Comparison of ENCODE assay signal across 27 cellular contexts in genomic region chr3:115804200-115804599, GRCh38.
DNase-seq lines count a peak whose midpoint lies in the region; ATAC-seq and TF ChIP-seq lines count a peak whose summit lies in the region.
"Had no signal": no experiment of that assay in that cellular context is flagged by ENCODE, and none has a peak within 500 bp of the region (broad histone marks: within the 10 kb centered on the region; RNA-seq: fewer than 3 reads in every experiment).

No MANE protein-coding gene starts in this region.

- no peak overlapping the region for H2AFZ ChIP-seq in fibroblast of lung (ENCODE audit: low read length)

- no peak for TF ChIP-seq CTCF in RWPE2 (IDR thresholded peaks at IDR 0.05; ENCODE audit: poor library complexity, severe bottlenecking)
- no peak for TF ChIP-seq CTCF in fibroblast of lung (conservative IDR thresholded peaks at IDR 0.05 in 1 of 2, IDR thresholded peaks at IDR 0.05 in 1 of 2; ENCODE audit: low read depth in 1 of 2, low read length in 2 of 2)
- no peak for TF ChIP-seq CTCF in heart right ventricle (IDR thresholded peaks at IDR 0.05)

- WGBS in heart right ventricle, 2 donors: 81 to 88% methylated on average over 2 of the region's 2 CpGs

- H3K27ac ChIP-seq in RWPE2 (ENCODE audit: poor library complexity, severe bottlenecking): peak overlapping the region; percentile 95
- peak overlapping the region; percentile 54 for H3K27ac ChIP-seq in fibroblast of lung (ENCODE audit: insufficient read depth, low read length)
- H3K27ac ChIP-seq in heart right ventricle: no peak overlapping the region
- H3K27ac ChIP-seq: dorsolateral prefrontal cortex, ovary, spleen had no signal

- no peak overlapping the region for H3K4me3 ChIP-seq in RWPE2 (ENCODE audit: severe bottlenecking)
- H3K4me3 ChIP-seq in fibroblast of lung (replicated peaks in 1 of 4; ENCODE audit: control extremely low read depth in 1 of 4, insufficient read depth in 1 of 4, low read depth in 3 of 4, low read length in 4 of 4): no peak overlapping the region
- no peak overlapping the region for H3K4me3 ChIP-seq in heart right ventricle
- H3K4me3 ChIP-seq: dorsolateral prefrontal cortex, mucosa of descending colon, ovary, spleen had no signal

- H3K27me3 ChIP-seq in RWPE2 (ENCODE audit: insufficient read depth, poor library complexity, severe bottlenecking) (no peaks in the 10 kb centered on the region), fibroblast of lung (ENCODE audit: control insufficient read depth, insufficient read depth, low read length) (no peaks in the 10 kb centered on the region), heart right ventricle (peaks cover 0 to 23% (median 0%) of the 10 kb centered on the region in 7 donors)
- H3K27me3 ChIP-seq: dorsolateral prefrontal cortex, ovary had no signal

- no peak for DNase-seq in activated CD4-positive, CD25-positive, alpha-beta regulatory T cell (lab: John Stamatoyannopoulos, UW)
- DNase-seq in RWPE2 (ENCODE audit: low spot score): no peak
- DNase-seq in fibroblast of lung (ENCODE audit: low read depth in 2 of 2): no peak
- no peak for DNase-seq in stimulated activated effector memory CD8-positive, alpha-beta T cell treated with anti-CD3 and anti-CD28 coated beads, Interleukin-12 subunit alpha, Interleukin-12 subunit beta, amount 100 ng/mL, for 72 hours (ENCODE audit: low spot score in 2 of 2)
- DNase-seq in NCI-H187 treated with DMSO at 0.1 percent for 48 hours (lab: John Stamatoyannopoulos, UW): no peak
- no peak for DNase-seq in heart right ventricle
- no peak for DNase-seq in iPS-NIHi7 (ENCODE audit: extremely low spot score)
- DNase-seq: 8988T; activated CD8-positive, alpha-beta memory T cell treated with anti-CD3 and anti-CD28 coated beads for 24 hours; activated T-cell treated with anti-CD3 and anti-CD28 coated beads, Interleukin-2, amount 50 U/mL, for 1 hour; AML-193; CD4-positive, alpha-beta T cell; cerebellar nuclear complex; dorsolateral prefrontal cortex; kidney; mucosa of descending colon; NCI-H524; ovary; retina; spleen; stimulated activated CD4-positive, alpha-beta T cell treated with anti-CD3 and anti-CD28 coated beads, Interleukin-4, amount 100 ng/mL, for 1 hour; substantia nigra had no signal

- H3K9me3 Mint-ChIP-seq in stimulated activated effector memory CD8-positive, alpha-beta T cell treated with anti-CD3 and anti-CD28 coated beads, Interleukin-12 subunit alpha, Interleukin-12 subunit beta, amount 100 ng/mL, for 72 hours: no peaks in the 10 kb centered on the region
- H3K9me3 Mint-ChIP-seq: CD4-positive, alpha-beta T cell; natural killer cell treated with Interleukin-12 subunit alpha and Interleukin-12 subunit beta and Interleukin-15 and Interleukin-18, amount 100 ng/mL, for 72 hours; T-helper 1 cell treated with Interleukin-12 subunit alpha and Interleukin-12 subunit beta and Interleukin-4 antibody, amounts not matched to agents 30 μg/mL and 1 μg/mL, for 36 hours had no signal

- ATAC-seq in activated CD4-positive, CD25-positive, alpha-beta regulatory T cell treated with anti-CD3 and anti-CD28 coated beads, Interleukin-2, amount 50 U/mL, for 24 hours: peak; percentile 35 to 42
- ATAC-seq in RWPE2 (ENCODE audit: low read depth) (no peak; the same call in 2 of the 3 replicates), heart right ventricle (no peak)
- ATAC-seq in stimulated activated effector memory CD8-positive, alpha-beta T cell treated with anti-CD3 and anti-CD28 coated beads, Interleukin-12 subunit alpha, Interleukin-12 subunit beta, amount 100 ng/mL, for 72 hours: peak; percentile 48
- ATAC-seq: HepG2; mucosa of descending colon; natural killer cell treated with Interleukin-12 subunit alpha and Interleukin-12 subunit beta and Interleukin-15 and Interleukin-18, amount 100 ng/mL, for 72 hours; Panc1 had no signal

- H3K27ac Mint-ChIP-seq in stimulated activated effector memory CD8-positive, alpha-beta T cell treated with anti-CD3 and anti-CD28 coated beads, Interleukin-12 subunit alpha, Interleukin-12 subunit beta, amount 100 ng/mL, for 72 hours: no peak overlapping the region
- H3K27ac Mint-ChIP-seq: CD4-positive, alpha-beta T cell; natural killer cell treated with Interleukin-12 subunit alpha and Interleukin-12 subunit beta and Interleukin-15 and Interleukin-18, amount 100 ng/mL, for 72 hours; T-helper 1 cell treated with Interleukin-12 subunit alpha and Interleukin-12 subunit beta and Interleukin-4 antibody, amounts not matched to agents 30 μg/mL and 1 μg/mL, for 36 hours had no signal

- peaks cover 7% of the 10 kb centered on the region for H3K4me1 Mint-ChIP-seq in stimulated activated effector memory CD8-positive, alpha-beta T cell treated with anti-CD3 and anti-CD28 coated beads, Interleukin-12 subunit alpha, Interleukin-12 subunit beta, amount 100 ng/mL, for 72 hours

- no peak overlapping the region for H3K9ac ChIP-seq in fibroblast of lung (ENCODE audit: insufficient read depth, low read length)

- intact Hi-C loops in heart right ventricle (cut with DNase I): no loop called here

- H3K36me3 ChIP-seq in RWPE2 (ENCODE audit: low read depth) (no peaks in the 10 kb centered on the region), fibroblast of lung (ENCODE audit: control insufficient read depth, insufficient read depth, low read length) (no peaks in the 10 kb centered on the region), heart right ventricle (no peaks in the 10 kb centered on the region)
- H3K36me3 ChIP-seq: ovary, spleen had no signal

- no peaks in the 10 kb centered on the region for H3K36me3 Mint-ChIP-seq in stimulated activated effector memory CD8-positive, alpha-beta T cell treated with anti-CD3 and anti-CD28 coated beads, Interleukin-12 subunit alpha, Interleukin-12 subunit beta, amount 100 ng/mL, for 72 hours
- H3K36me3 Mint-ChIP-seq: natural killer cell treated with Interleukin-12 subunit alpha and Interleukin-12 subunit beta and Interleukin-15 and Interleukin-18, amount 100 ng/mL, for 72 hours had no signal

- no peaks in the 10 kb centered on the region for H4K20me1 ChIP-seq in fibroblast of lung (ENCODE audit: control insufficient read depth, extremely low read depth, insufficient read depth, low read length)

- H3K9me3 ChIP-seq in RWPE2 (ENCODE audit: severe bottlenecking) (no peaks in the 10 kb centered on the region), fibroblast of lung (ENCODE audit: control insufficient read depth, insufficient read depth, low read depth, low read length) (no peaks in the 10 kb centered on the region), heart right ventricle (no peaks in the 10 kb centered on the region)
- H3K9me3 ChIP-seq: mucosa of descending colon, ovary, spleen had no signal

- H3K4me2 ChIP-seq in fibroblast of lung (ENCODE audit: extremely low read depth, insufficient read depth, low read length): peak overlapping the region; percentile 23

- H3K4me1 ChIP-seq in RWPE2 (ENCODE audit: insufficient read depth, poor library complexity, severe bottlenecking): peaks cover 38% of the 10 kb centered on the region
- H3K4me1 ChIP-seq in fibroblast of lung (ENCODE audit: control insufficient read depth, extremely low read depth, insufficient read depth, low read length): peaks cover 15% of the 10 kb centered on the region
- H3K4me1 ChIP-seq in heart right ventricle: peaks cover 0 to 10% (median 0%) of the 10 kb centered on the region in 9 donors

- no peak overlapping the region for H3K4me3 Mint-ChIP-seq in stimulated activated effector memory CD8-positive, alpha-beta T cell treated with anti-CD3 and anti-CD28 coated beads, Interleukin-12 subunit alpha, Interleukin-12 subunit beta, amount 100 ng/mL, for 72 hours
- H3K4me3 Mint-ChIP-seq: CD4-positive, alpha-beta T cell; natural killer cell treated with Interleukin-12 subunit alpha and Interleukin-12 subunit beta and Interleukin-15 and Interleukin-18, amount 100 ng/mL, for 72 hours; T-helper 1 cell treated with Interleukin-12 subunit alpha and Interleukin-12 subunit beta and Interleukin-4 antibody, amounts not matched to agents 30 μg/mL and 1 μg/mL, for 36 hours had no signal

- H3K79me2 ChIP-seq in fibroblast of lung (ENCODE audit: control insufficient read depth, insufficient read depth, low read length): no peaks in the 10 kb centered on the region

Comparison
In these comparisons a context has a peak if more than half of its experiments do, and no peak if none do; other contexts are left out.
1. ATAC-seq: peak in activated CD4-positive, CD25-positive, alpha-beta regulatory T cell treated with anti-CD3 and anti-CD28 coated beads, Interleukin-2, amount 50 U/mL, for 24 hours (2 of 2) and stimulated activated effector memory CD8-positive, alpha-beta T cell treated with anti-CD3 and anti-CD28 coated beads, Interleukin-12 subunit alpha, Interleukin-12 subunit beta, amount 100 ng/mL, for 72 hours (single experiment); none in RWPE2 (single experiment) and heart right ventricle (0 of 8).
2. H3K27ac ChIP-seq: peak in RWPE2 (single experiment) and fibroblast of lung (single experiment); none in heart right ventricle (0 of 10).